Comparison of ENCODE assay signal across 8 cellular contexts in the genomic region with DNA sequence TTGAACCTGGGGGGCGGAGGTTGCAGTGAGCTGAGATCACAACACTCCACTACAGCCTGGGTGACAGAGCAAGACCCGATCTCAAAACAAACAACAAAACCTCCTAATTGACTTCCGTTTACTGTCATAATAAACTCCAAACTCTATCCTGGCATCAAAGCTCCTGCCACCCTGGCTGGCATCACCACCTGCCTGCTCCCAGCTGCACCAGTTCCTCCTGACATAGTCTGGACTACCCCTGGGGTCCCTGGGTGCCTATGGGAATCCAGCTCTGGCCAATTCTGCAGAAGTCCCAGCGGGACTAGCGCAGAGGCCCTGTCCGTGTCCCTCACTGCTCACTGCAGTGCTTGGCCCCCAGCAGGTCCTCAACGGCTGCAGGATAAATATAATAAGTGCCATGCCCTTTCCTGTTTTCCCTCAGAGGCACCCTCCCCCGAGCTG. TPM values are rescaled to one million over a fixed set of nuclear protein-coding genes. Genes with fewer than 3 reads are reported as not detected.
DNase-seq lines count a peak whose midpoint lies in the region; ATAC-seq and TF ChIP-seq lines count a peak whose summit lies in the region.

No MANE protein-coding gene starts in this region.

- H3K27ac ChIP-seq in right atrium auricular region (peak overlapping the region; percentile 74 to 82), lower lobe of right lung (peak overlapping the region; percentile 82), uterus (peak overlapping the region; percentile 73 to 74)

- H3K4me3 ChIP-seq in right atrium auricular region (peak overlapping the region; percentile 70 to 97), adipocyte (ENCODE audit: low read length) (peak overlapping the region; percentile 88), lower lobe of right lung (peak overlapping the region; percentile 96), uterus (peak overlapping the region; percentile 66 to 75)

- DNase-seq in right atrium auricular region (ENCODE audit: low spot score) (no peak), left cardiac atrium (no peak), adipocyte (ENCODE audit: low read depth) (no peak), lower lobe of right lung (no peak), uterus (no peak), activated gamma-delta T cell (lab: John Stamatoyannopoulos, UW) (no peak)

- no peak for TF ChIP-seq CTCF in right atrium auricular region (IDR thresholded peaks at IDR 0.05)
- TF ChIP-seq CTCF in lower lobe of right lung (IDR thresholded peaks at IDR 0.05): no peak
- TF ChIP-seq CTCF in uterus (IDR thresholded peaks at IDR 0.05): no peak

- H3K4me1 ChIP-seq in right atrium auricular region (peaks cover 0 to 67% of the 10 kb centered on the region in 2 donors), adipocyte (ENCODE audit: control insufficient read depth, insufficient read depth, low read length) (peaks cover 8% of the 10 kb centered on the region), lower lobe of right lung (peaks cover 64% of the 10 kb centered on the region), uterus (peaks cover 0 to 18% of the 10 kb centered on the region in 2 donors)

- H3K27me3 ChIP-seq in right atrium auricular region (no peaks in the 10 kb centered on the region), adipocyte (replicated peaks; ENCODE audit: control insufficient read depth, insufficient read depth, low read length) (no peaks in the 10 kb centered on the region), lower lobe of right lung (ENCODE audit: low read depth) (no peaks in the 10 kb centered on the region), uterus (no peaks in the 10 kb centered on the region)

- H3K36me3 ChIP-seq in right atrium auricular region: no peaks in the 10 kb centered on the region
- H3K36me3 ChIP-seq in adipocyte (ENCODE audit: control insufficient read depth, insufficient read depth, low read length, severe bottlenecking): peaks cover 11% of the 10 kb centered on the region
- peaks cover 19% of the 10 kb centered on the region for H3K36me3 ChIP-seq in lower lobe of right lung
- H3K36me3 ChIP-seq in uterus: no peaks in the 10 kb centered on the region

- no peak for TF ChIP-seq POLR2A in uterus (IDR thresholded peaks at IDR 0.05)

- no peaks in the 10 kb centered on the region for H3K9me3 ChIP-seq in right atrium auricular region
- no peaks in the 10 kb centered on the region for H3K9me3 ChIP-seq in adipocyte (ENCODE audit: control insufficient read depth, low read length)
- no peaks in the 10 kb centered on the region for H3K9me3 ChIP-seq in lower lobe of right lung
- no peaks in the 10 kb centered on the region for H3K9me3 ChIP-seq in uterus

- peak overlapping the region; percentile 90 for H3K9ac ChIP-seq in adipocyte (ENCODE audit: low read length)

- intact Hi-C loops in left cardiac atrium (cut with DNase I) (no loop called here), lower lobe of right lung (cut with DNase I) (no loop called here), uterus (cut with DNase I; ENCODE audit: low total_unique reads) (no loop called here)

- ATAC-seq in left cardiac atrium (no peak), lower lobe of right lung (no peak), HG03378 (IDR thresholded peaks at IDR 0.05; ENCODE audit: unreplicated experiment) (no peak), HG03135 (IDR thresholded peaks at IDR 0.05; ENCODE audit: unreplicated experiment) (no peak)

RNA-seq across cellular contexts. Expression of a gene that starts 0.7 kb away (rescaled TPM):
- total RNA-seq in right atrium auricular region (10 to 100 TPM; 10.3 to 17.7 TPM), left cardiac atrium (10 to 100 TPM in 1 of 2 donors, 1 to 10 TPM in 1; 5.7 to 16.6 TPM), lower lobe of right lung (24.3 TPM), uterus (10 to 100 TPM; 18.8 to 58.4 (median 27.6) TPM)

RNA-seq across cellular contexts. Expression of a gene that starts 0.9 kb away (rescaled TPM):
- total RNA-seq in right atrium auricular region: 10 to 100 TPM; 42.4 to 43.2 TPM
- 10 to 100 TPM; 54.3 to 73.4 TPM for total RNA-seq in left cardiac atrium
- 123 TPM for total RNA-seq in lower lobe of right lung
- 100 to 1,000 TPM in 2 of 4 donors, 10 to 100 TPM in 2; 53.8 to 347 (median 131) TPM for total RNA-seq in uterus

RNA-seq across cellular contexts. Expression of a gene that starts 20.2 kb away (rescaled TPM):
- total RNA-seq in right atrium auricular region: 100 to 1,000 TPM; 187 to 213 TPM
- total RNA-seq in left cardiac atrium: 100 to 1,000 TPM; 164 to 242 TPM
- total RNA-seq in lower lobe of right lung: 343 TPM
- total RNA-seq in uterus: 10 to 100 TPM; 10.3 to 97.1 (median 33.1) TPM

RNA-seq across cellular contexts. Expression of a gene that starts 27.3 kb away (rescaled TPM):
- total RNA-seq in right atrium auricular region: not detected
- under 1 TPM in 1 of 2 donors, not detected in 1; 0.84 TPM for total RNA-seq in left cardiac atrium
- total RNA-seq in lower lobe of right lung: not detected
- 1 to 10 TPM in 1 of 4 donors, not detected in 3; 1.5 TPM for total RNA-seq in uterus

RNA-seq across cellular contexts. Expression of a gene that starts 37.3 kb away (rescaled TPM):
- total RNA-seq in right atrium auricular region (10 to 100 TPM; 11.4 to 19.9 TPM), left cardiac atrium (10 to 100 TPM; 14.7 to 22.9 TPM), lower lobe of right lung (27.2 TPM), uterus (10 to 100 TPM; 16.9 to 50.0 (median 34.6) TPM)
